Comparison of ENCODE assay signal across 8 cellular contexts in the genomic region with DNA sequence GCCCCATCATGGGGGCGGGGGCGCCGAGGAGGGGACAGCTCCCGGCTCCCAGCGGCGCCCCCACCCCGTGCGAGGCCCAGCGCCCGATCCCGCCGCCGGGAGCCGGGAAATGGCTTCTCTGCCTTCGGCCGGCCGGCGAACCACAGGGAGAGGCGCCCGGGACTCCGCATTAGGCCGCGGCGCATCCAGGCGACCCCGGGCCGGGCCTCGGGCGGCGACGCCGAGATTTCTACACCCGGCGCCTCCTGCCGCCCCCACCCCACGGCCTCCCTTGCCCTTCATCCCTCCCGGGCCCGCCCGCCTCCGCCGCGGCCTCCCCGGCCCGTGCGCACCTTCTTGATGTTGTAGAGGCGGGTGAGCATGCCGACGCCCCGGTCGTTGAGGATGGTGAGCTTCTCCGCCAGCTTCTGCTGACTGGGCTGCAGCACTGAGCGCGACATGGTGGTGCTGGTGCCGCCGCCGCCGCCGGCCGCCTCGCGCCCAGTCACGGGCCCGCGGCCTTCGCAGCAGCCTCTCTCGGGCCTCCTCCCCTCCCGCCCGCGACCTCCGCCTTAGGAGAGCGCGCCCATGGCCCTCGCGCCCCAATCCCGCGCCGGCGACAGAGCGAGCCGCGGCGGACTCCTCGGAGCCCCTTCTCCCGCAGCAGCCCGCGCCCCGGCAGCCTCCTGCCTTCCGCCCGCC. TPM values are rescaled to one million over a fixed set of nuclear protein-coding genes. Genes with fewer than 3 reads are reported as not detected.
DNase-seq lines count a peak whose midpoint lies in the region; ATAC-seq lines count a peak whose summit lies in the region.

No MANE protein-coding gene starts in this region.

- no peak overlapping the region for H3K27ac ChIP-seq in CD4-positive, CD25-positive, alpha-beta regulatory T cell (ENCODE audit: insufficient read depth, low read length, poor library complexity, severe bottlenecking)

- peaks cover 24 to 34% (median 30%) of the 10 kb centered on the region in 4 donors for H3K4me1 Mint-ChIP-seq in CD4-positive, CD25-positive, alpha-beta regulatory T cell
- H3K4me1 Mint-ChIP-seq in T-helper 1 cell treated with Interleukin-12 subunit alpha and Interleukin-12 subunit beta and Interleukin-4 antibody, amounts not matched to agents 30 μg/mL and 1 μg/mL, for 36 hours (ENCODE audit: low read depth): peaks cover 26% of the 10 kb centered on the region
- peaks cover 35% of the 10 kb centered on the region for H3K4me1 Mint-ChIP-seq in central memory CD8-positive, alpha-beta T cell

- peaks cover 29% of the 10 kb centered on the region for H3K27me3 ChIP-seq in CD4-positive, CD25-positive, alpha-beta regulatory T cell (ENCODE audit: control insufficient read depth, insufficient read depth, low read length)

- peak in 1 of 3 donors; percentile 54 for DNase-seq in CD4-positive, CD25-positive, alpha-beta regulatory T cell
- DNase-seq in central memory CD8-positive, alpha-beta T cell (ENCODE audit: low spot score in 2 of 2): peak; percentile 28 to 32
- DNase-seq in kidney glomerular epithelial cell (lab: John Stamatoyannopoulos, UW) (peak; percentile 63), glomerular visceral epithelial cell (ENCODE audit: extremely low spot score) (no peak)
- peak; percentile 60 for DNase-seq in stimulated activated CD4-positive, alpha-beta T cell treated with anti-CD3 and anti-CD28 coated beads, Interleukin-15, amount 100 ng/mL, for 24 hours

- peaks cover 35% of the 10 kb centered on the region for H3K4me1 ChIP-seq in CD4-positive, CD25-positive, alpha-beta regulatory T cell (ENCODE audit: control insufficient read depth, insufficient read depth, low read length, poor library complexity, severe bottlenecking)

- H3K9me3 ChIP-seq in CD4-positive, CD25-positive, alpha-beta regulatory T cell (ENCODE audit: control insufficient read depth in 2 of 2, low read length in 2 of 2): no peaks in the 10 kb centered on the region

- no peaks in the 10 kb centered on the region for H3K36me3 Mint-ChIP-seq in CD4-positive, CD25-positive, alpha-beta regulatory T cell
- no peaks in the 10 kb centered on the region for H3K36me3 Mint-ChIP-seq in T-helper 1 cell treated with Interleukin-12 subunit alpha and Interleukin-12 subunit beta and Interleukin-4 antibody, amounts not matched to agents 30 μg/mL and 1 μg/mL, for 36 hours (ENCODE audit: low read depth)
- H3K36me3 Mint-ChIP-seq in central memory CD8-positive, alpha-beta T cell (ENCODE audit: insufficient read depth): peaks cover 13% of the 10 kb centered on the region

- no peaks in the 10 kb centered on the region for H3K36me3 ChIP-seq in CD4-positive, CD25-positive, alpha-beta regulatory T cell (ENCODE audit: control insufficient read depth, insufficient read depth, low read length)

- H3K9me3 Mint-ChIP-seq in CD4-positive, CD25-positive, alpha-beta regulatory T cell: peaks cover 0 to 2% (median 0%) of the 10 kb centered on the region in 7 donors
- no peaks in the 10 kb centered on the region for H3K9me3 Mint-ChIP-seq in T-helper 1 cell treated with Interleukin-12 subunit alpha and Interleukin-12 subunit beta and Interleukin-4 antibody, amounts not matched to agents 30 μg/mL and 1 μg/mL, for 36 hours
- H3K9me3 Mint-ChIP-seq in central memory CD8-positive, alpha-beta T cell: no peaks in the 10 kb centered on the region

- H3K4me3 ChIP-seq in CD4-positive, CD25-positive, alpha-beta regulatory T cell (ENCODE audit: low read depth, low read length): peak overlapping the region; percentile 58

- ATAC-seq in CD4-positive, CD25-positive, alpha-beta regulatory T cell (ENCODE audit: low read depth in 2 of 2): peak; percentile 65 to 66
- peak; percentile 50 for ATAC-seq in GM19025 (IDR thresholded peaks at IDR 0.05; ENCODE audit: low read depth, unreplicated experiment)
- peak; percentile 36 for ATAC-seq in HG03139 (IDR thresholded peaks at IDR 0.05; ENCODE audit: unreplicated experiment)
- peak; percentile 56 for ATAC-seq in central memory CD8-positive, alpha-beta T cell (replicated peaks; ENCODE audit: extremely low read depth, poor library complexity, severe bottlenecking)

- H3K27ac Mint-ChIP-seq in CD4-positive, CD25-positive, alpha-beta regulatory T cell: peak overlapping the region in 1 of 3 donors; percentile 60
- no peak overlapping the region for H3K27ac Mint-ChIP-seq in T-helper 1 cell treated with Interleukin-12 subunit alpha and Interleukin-12 subunit beta and Interleukin-4 antibody, amounts not matched to agents 30 μg/mL and 1 μg/mL, for 36 hours
- no peak overlapping the region for H3K27ac Mint-ChIP-seq in central memory CD8-positive, alpha-beta T cell (ENCODE audit: low read depth)

- H3K27me3 Mint-ChIP-seq in CD4-positive, CD25-positive, alpha-beta regulatory T cell: peaks cover 69% of the 10 kb centered on the region
- H3K27me3 Mint-ChIP-seq in T-helper 1 cell treated with Interleukin-12 subunit alpha and Interleukin-12 subunit beta and Interleukin-4 antibody, amounts not matched to agents 30 μg/mL and 1 μg/mL, for 36 hours (ENCODE audit: low read depth): peaks cover 86% of the 10 kb centered on the region
- peaks cover 12% of the 10 kb centered on the region for H3K27me3 Mint-ChIP-seq in central memory CD8-positive, alpha-beta T cell

- peak overlapping the region; percentile 4 to 67 (median 40) for H3K4me3 Mint-ChIP-seq in CD4-positive, CD25-positive, alpha-beta regulatory T cell
- H3K4me3 Mint-ChIP-seq in T-helper 1 cell treated with Interleukin-12 subunit alpha and Interleukin-12 subunit beta and Interleukin-4 antibody, amounts not matched to agents 30 μg/mL and 1 μg/mL, for 36 hours: peak overlapping the region; percentile 46
- peak overlapping the region; percentile 84 for H3K4me3 Mint-ChIP-seq in central memory CD8-positive, alpha-beta T cell

RNA-seq across cellular contexts. Expression of a gene that starts 0.5 kb away (rescaled TPM):
- 5.7 TPM for total RNA-seq in CD4-positive, CD25-positive, alpha-beta regulatory T cell
- 1 to 10 TPM in 3 of 4 donors, under 1 TPM in 1; 0.64 to 1.4 (median 1.1) TPM for polyA plus RNA-seq in CD4-positive, CD25-positive, alpha-beta regulatory T cell

RNA-seq across cellular contexts. Expression of a gene that starts 40.7 kb away (rescaled TPM):
- 1.2 TPM for total RNA-seq in CD4-positive, CD25-positive, alpha-beta regulatory T cell
- polyA plus RNA-seq in CD4-positive, CD25-positive, alpha-beta regulatory T cell: 1 to 10 TPM in 3 of 4 donors, under 1 TPM in 1; 0.21 to 1.7 (median 1.4) TPM
